ENCODE assay signal across 18 cellular contexts in genomic region chr2:16496426-16497388, GRCh38.
DNase-seq lines count a peak whose midpoint lies in the region; ATAC-seq, FAIRE-seq and TF ChIP-seq lines count a peak whose summit lies in the region.
"Had no signal": no experiment of that assay in that cellular context is flagged by ENCODE, and none has a peak within 500 bp of the region (broad histone marks: within the 10 kb centered on the region; RNA-seq: fewer than 3 reads in every experiment).

No MANE protein-coding gene starts in this region.

- ATAC-seq in IMR-90 (ENCODE audit: low read depth): no peak
- peak in 3 of 4 donors; percentile 38 to 74 (median 71) for ATAC-seq in pancreas
- ATAC-seq in GM23338: no peak
- ATAC-seq in HG02588 (IDR thresholded peaks at IDR 0.05; ENCODE audit: unreplicated experiment): no peak
- ATAC-seq: CD8-positive, alpha-beta T cell; GM12878 had no signal

- TF ChIP-seq CTCF in IMR-90 (conservative IDR thresholded peaks at IDR 0.05; ENCODE audit: low read depth, low read length) (no peak), liver (IDR thresholded peaks at IDR 0.05; ENCODE audit: low read depth, low read length, missing input control) (no peak), pancreas (IDR thresholded peaks at IDR 0.05) (no peak), GM23338 (conservative IDR thresholded peaks at IDR 0.05; ENCODE audit: low read depth in 2 of 2) (no peak)

- H2BK5ac ChIP-seq in IMR-90 (ENCODE audit: low read depth, low read length, poor library complexity, severe bottlenecking): no peak overlapping the region

- no peaks in the 10 kb centered on the region for H3K27me3 ChIP-seq in IMR-90 (ENCODE audit: control insufficient read depth, insufficient read depth, low read length)
- no peaks in the 10 kb centered on the region for H3K27me3 ChIP-seq in liver (ENCODE audit: control insufficient read depth in 4 of 4, insufficient read depth in 4 of 4, low read length in 3 of 4)
- no peaks in the 10 kb centered on the region for H3K27me3 ChIP-seq in pancreas
- H3K27me3 ChIP-seq in GM23338 (ENCODE audit: insufficient read depth): no peaks in the 10 kb centered on the region
- H3K27me3 ChIP-seq: BLaER1 treated with 17β-estradiol and CSF1 and Interleukin-3, amounts not matched to agents 10 nM and 100 nM had no signal

- no peak overlapping the region for H2AK9ac ChIP-seq in IMR-90 (replicated peaks; ENCODE audit: low read depth, low read length, poor library complexity)

- no peak overlapping the region for H2BK20ac ChIP-seq in IMR-90 (ENCODE audit: low read depth, low read length)

- H3K4ac ChIP-seq in IMR-90 (ENCODE audit: low read depth, low read length): no peak overlapping the region

- H2AFZ ChIP-seq in IMR-90 (replicated peaks; ENCODE audit: low read length, poor library complexity): no peak overlapping the region
- no peak overlapping the region for H2AFZ ChIP-seq in GM23338

- POLR2A ChIA-PET in IMR-90 (lab: Charles Lee; ENCODE audit: unreplicated experiment): no interaction called here

- H3K4me1 ChIP-seq in IMR-90 (ENCODE audit: control insufficient read depth, insufficient read depth, low read length) (no peaks in the 10 kb centered on the region), liver (ENCODE audit: control insufficient read depth in 4 of 4, insufficient read depth in 4 of 4, low read length in 3 of 4) (peaks cover 0 to 18% (median 14%) of the 10 kb centered on the region in 4 donors), pancreas (no peaks in the 10 kb centered on the region), GM23338 (ENCODE audit: insufficient read depth) (no peaks in the 10 kb centered on the region)
- H3K4me1 ChIP-seq: HAP-1 had no signal

- H4K20me1 ChIP-seq in IMR-90 (ENCODE audit: insufficient read depth, low read length) (no peaks in the 10 kb centered on the region), GM23338 (replicated peaks; ENCODE audit: insufficient read depth) (no peaks in the 10 kb centered on the region; the same call in 1 of the 2 replicates)
- H4K20me1 ChIP-seq: BLaER1 treated with 17β-estradiol and CSF1 and Interleukin-3, amounts not matched to agents 10 nM and 100 nM had no signal

- WGBS in IMR-90 (ENCODE audit: extremely low coverage in 2 of 2, insufficient read length in 1 of 2), 2 experiments: 0% methylated on average over 1 of the region's 4 CpGs; no CpG with 5 or more reads in 1 of the 2 experiments
- 62% methylated on average over 4 of the region's 4 CpGs for WGBS in liver
- 66 to 72% methylated on average over 4 of the region's 4 CpGs for WGBS in pancreas, 2 donors

- H3K4me3 ChIP-seq in IMR-90 (ENCODE audit: insufficient read depth, low read depth, low read length) (no peak overlapping the region), liver (ENCODE audit: low read depth in 1 of 3, low read length in 3 of 3) (no peak overlapping the region), pancreas (no peak overlapping the region), GM23338 (no peak overlapping the region)
- H3K4me3 ChIP-seq: BLaER1 treated with 17β-estradiol and CSF1 and Interleukin-3, amounts not matched to agents 10 nM and 100 nM; GM12878; HAP-1 had no signal

- TF ChIP-seq POLR2A in IMR-90 (IDR thresholded peaks at IDR 0.05; ENCODE audit: low read depth, low read length): no peak

- H3K9me2 ChIP-seq in GM23338 (ENCODE audit: insufficient read depth): no peaks in the 10 kb centered on the region; the same call in 1 of the 2 replicates

- H3K9me3 ChIP-seq in IMR-90 (ENCODE audit: control insufficient read depth, insufficient read depth, low read length) (0 out of 2 replicates have a peak, but pooled peaks cover 2% of the 10 kb centered on the region), liver (ENCODE audit: control insufficient read depth in 4 of 4, low read length in 3 of 4) (no peaks in the 10 kb centered on the region), pancreas (no peaks in the 10 kb centered on the region)
- H3K9me3 ChIP-seq: BLaER1 treated with 17β-estradiol and CSF1 and Interleukin-3, amounts not matched to agents 10 nM and 100 nM; HAP-1 had no signal

- H4K5ac ChIP-seq in IMR-90 (ENCODE audit: low read depth, low read length): no peak overlapping the region

- no peak overlapping the region for H3K18ac ChIP-seq in IMR-90 (ENCODE audit: low read depth, low read length)

- intact Hi-C loops in IMR-90 (cut with micrococcal nuclease) (no loop called here), pancreas (cut with DNase I) (loop anchor here in 1 of 3 donors (5.0 to 10.0 kb wide), 2 partner anchors 559 to 852 kb away; no protein-coding TSS in a partner anchor)

- TF ChIP-seq RAD21 in IMR-90 (IDR thresholded peaks at IDR 0.05; ENCODE audit: low read length): no peak
- peak; percentile 34 to 42 for TF ChIP-seq RAD21 in liver (IDR thresholded peaks at IDR 0.05)

- no peak overlapping the region for H4K91ac ChIP-seq in IMR-90 (ENCODE audit: insufficient read depth, low read depth, low read length)

- no peaks in the 10 kb centered on the region for H3K79me2 ChIP-seq in GM23338 (replicated peaks; ENCODE audit: insufficient read depth)

- CTCF ChIA-PET in IMR-90 (lab: Yijun Ruan, JAX): no interaction called here

- DNase-seq in IMR-90 (no peak), pancreas (no peak), GM23338 (ENCODE audit: low spot score) (no peak), iPS-NIHi11 (ENCODE audit: low spot score) (no peak)
- DNase-seq: Calu3; CD8-positive, alpha-beta T cell; DMS53; DND-41; EL had no signal

- H3K36me3 ChIP-seq in IMR-90 (ENCODE audit: control insufficient read depth, insufficient read depth, low read length): no peaks in the 10 kb centered on the region
- no peaks in the 10 kb centered on the region for H3K36me3 ChIP-seq in liver (ENCODE audit: control insufficient read depth in 4 of 4, insufficient read depth in 3 of 4, low read depth in 1 of 4, low read length in 3 of 4)
- H3K36me3 ChIP-seq in pancreas: no peaks in the 10 kb centered on the region
- H3K36me3 ChIP-seq in GM23338 (ENCODE audit: insufficient read depth): no peaks in the 10 kb centered on the region
- H3K36me3 ChIP-seq: BLaER1 treated with 17β-estradiol and CSF1 and Interleukin-3, amounts not matched to agents 10 nM and 100 nM; HAP-1 had no signal

- no peak overlapping the region for H3K27ac Mint-ChIP-seq in GM23338
- H3K27ac Mint-ChIP-seq: B cell; CD8-positive, alpha-beta T cell; IgD-negative memory B cell had no signal

- no peaks in the 10 kb centered on the region for H3K79me1 ChIP-seq in IMR-90 (ENCODE audit: low read depth in 1 of 2, low read length in 2 of 2)

- no peak overlapping the region for H3K56ac ChIP-seq in IMR-90 (ENCODE audit: extremely low read depth, insufficient read depth, low read length)

- H4K8ac ChIP-seq in IMR-90 (ENCODE audit: low read depth in 2 of 2, low read length in 2 of 2): no peak overlapping the region

- no TSS peak for BruUV-seq in IMR-90 (replicated peaks; lab: Mats Ljungman, UMichigan)

- in situ Hi-C loops in IMR-90 (cut with MboI; ENCODE audit: low sequenced_read_pairs): no loop called here

- H3K4me2 ChIP-seq in IMR-90 (ENCODE audit: low read depth, low read length) (no peak overlapping the region), GM23338 (no peak overlapping the region)
- H3K4me2 ChIP-seq: BLaER1 treated with 17β-estradiol and CSF1 and Interleukin-3, amounts not matched to agents 10 nM and 100 nM had no signal

- no peak overlapping the region for H2AK5ac ChIP-seq in IMR-90 (ENCODE audit: low read depth, low read length)

- H3K9ac ChIP-seq in IMR-90 (ENCODE audit: low read depth, low read length): no peak overlapping the region
- H3K9ac ChIP-seq in liver (ENCODE audit: low read depth in 1 of 2, low read length in 2 of 2): no peak overlapping the region
- H3K9ac ChIP-seq: BLaER1 treated with 17β-estradiol and CSF1 and Interleukin-3, amounts not matched to agents 10 nM and 100 nM had no signal

- no peak overlapping the region for H3K4me3 Mint-ChIP-seq in GM23338
- H3K4me3 Mint-ChIP-seq: B cell; CD8-positive, alpha-beta T cell; IgD-negative memory B cell had no signal

- dilution Hi-C loops in IMR-90 (cut with HindIII; ENCODE audit: low sequenced_read_pairs, unreplicated experiment): no loop called here

- H3K9me1 ChIP-seq in IMR-90 (ENCODE audit: insufficient read depth, low read length): no peaks in the 10 kb centered on the region

- no peak overlapping the region for H3K23ac ChIP-seq in IMR-90 (ENCODE audit: low read depth, low read length)

- no peaks in the 10 kb centered on the region; the same call in 2 of the 3 replicates for H3K36me3 Mint-ChIP-seq in GM23338 (ENCODE audit: low read depth)
- H3K36me3 Mint-ChIP-seq: CD8-positive, alpha-beta T cell; IgD-negative memory B cell had no signal

- H3F3A ChIP-seq in GM23338 (replicated peaks; ENCODE audit: low read depth): no peaks in the 10 kb centered on the region

- no peaks in the 10 kb centered on the region for H3K9me3 Mint-ChIP-seq in GM23338
- H3K9me3 Mint-ChIP-seq: CD8-positive, alpha-beta T cell had no signal

- H3K27ac ChIP-seq in IMR-90 (ENCODE audit: insufficient read depth, low read length) (no peak overlapping the region), liver (ENCODE audit: low read depth in 1 of 2, low read length in 2 of 2) (peak overlapping the region; percentile 77 to 91), pancreas (no peak overlapping the region), GM23338 (ENCODE audit: low read depth) (no peak overlapping the region)
- H3K27ac ChIP-seq: BLaER1 treated with 17β-estradiol and CSF1 and Interleukin-3, amounts not matched to agents 10 nM and 100 nM; HL-60 had no signal

- no peak for FAIRE-seq in pancreas (lab: Jason Lieb, UNC)
- FAIRE-seq: GM12878, H1 had no signal

- no peaks in the 10 kb centered on the region for H3K27me3 Mint-ChIP-seq in GM23338 (ENCODE audit: insufficient read depth, low read depth, poor library complexity)

- no peak overlapping the region for H2BK15ac ChIP-seq in IMR-90 (ENCODE audit: low read depth, low read length)

- no peaks in the 10 kb centered on the region for H3K4me1 Mint-ChIP-seq in GM23338
- H3K4me1 Mint-ChIP-seq: B cell, IgD-negative memory B cell had no signal

- no peak overlapping the region for H3K14ac ChIP-seq in IMR-90 (replicated peaks; ENCODE audit: low read depth, low read length)

- H2BK120ac ChIP-seq in IMR-90 (ENCODE audit: low read depth, low read length): no peak overlapping the region

TF ChIP-seq in IMR-90, 13 proteins besides CTCF, POLR2A, EP300 and RAD21:
- TF ChIP-seq MAFK (IDR thresholded peaks at IDR 0.05; ENCODE audit: low read depth, low read length) (no peak), SMC3 (IDR thresholded peaks at IDR 0.05; ENCODE audit: low read depth, low read length) (no peak), CEBPB (IDR thresholded peaks at IDR 0.05; ENCODE audit: low read depth, low read length) (0 out of 2 replicates have a peak, but pooled peaks have one; percentile 9)

TF ChIP-seq in liver, 16 proteins besides CTCF, POLR2A, EP300 and RAD21 (continues in another document):
- TF ChIP-seq TAF1 (conservative IDR thresholded peaks at IDR 0.05): no peak
- peak; percentile 86 to 92 for TF ChIP-seq HNF4A (conservative IDR thresholded peaks at IDR 0.05)
- TF ChIP-seq FOXA1 (IDR thresholded peaks at IDR 0.05): peak; percentile 10
- peak; percentile 3 for TF ChIP-seq FOXA2 (IDR thresholded peaks at IDR 0.05)

TF ChIP-seq in GM23338, 12 proteins besides CTCF, POLR2A, EP300 and RAD21 (continues in another document):
- TF ChIP-seq EZH2 (IDR thresholded peaks at IDR 0.05; ENCODE audit: low read depth, unreplicated experiment) (no peak), NANOG (IDR thresholded peaks at IDR 0.05; ENCODE audit: borderline replicate concordance) (no peak), ZNF331 (CRISPR knock-in tag; IDR thresholded peaks at IDR 0.05; ENCODE audit: low read depth) (no peak), POLR2AphosphoS5 (IDR thresholded peaks at IDR 0.05; ENCODE audit: low read depth) (no peak)

Comparison
In these comparisons a context has a peak if more than half of its experiments do, and no peak if none do; other contexts are left out.
1. ATAC-seq: peak in pancreas (3 of 4); none in IMR-90 (single experiment), GM23338 (single experiment) and HG02588 (single experiment).
2. H3K27ac ChIP-seq: peak in liver (2 of 2); none in IMR-90 (single experiment), pancreas (0 of 4) and GM23338 (single experiment).